Comparison of ENCODE assay signal across 1 cellular context in genomic region chr10:112336556-112337201, GRCh38.
TF ChIP-seq lines count a peak whose summit lies in the region.

No MANE protein-coding gene starts in this region.

TF ChIP-seq in H1, 55 proteins besides CTCF, POLR2A, EP300 and RAD21 (continued from another document):
- TF ChIP-seq RFX5 (IDR thresholded peaks at IDR 0.05; ENCODE audit: borderline replicate concordance, low read depth, low read length) (no peak), ATF3 (IDR thresholded peaks at IDR 0.05; ENCODE audit: insufficient read depth, low read depth, low read length) (no peak), E2F6 (IDR thresholded peaks at IDR 0.05) (no peak), POU5F1 (IDR thresholded peaks at IDR 0.05; ENCODE audit: low read depth, low read length) (no peak), HDAC2 (IDR thresholded peaks at IDR 0.05; ENCODE audit: borderline replicate concordance in 1 of 2, low read depth in 2 of 2, low read length in 2 of 2) (no peak), TCF12 (IDR thresholded peaks at IDR 0.05; ENCODE audit: low read depth, low read length) (no peak), YY1 (IDR thresholded peaks at IDR 0.05; ENCODE audit: low read depth, low read length) (no peak), JUN (IDR thresholded peaks at IDR 0.05; ENCODE audit: low read depth, low read length) (no peak), TEAD4 (IDR thresholded peaks at IDR 0.05; ENCODE audit: low read depth, low read length) (no peak)
TF ChIP-seq in H1: peak in this region for 0.
